ENCODE assay signal across 8 cellular contexts in the genomic region with DNA sequence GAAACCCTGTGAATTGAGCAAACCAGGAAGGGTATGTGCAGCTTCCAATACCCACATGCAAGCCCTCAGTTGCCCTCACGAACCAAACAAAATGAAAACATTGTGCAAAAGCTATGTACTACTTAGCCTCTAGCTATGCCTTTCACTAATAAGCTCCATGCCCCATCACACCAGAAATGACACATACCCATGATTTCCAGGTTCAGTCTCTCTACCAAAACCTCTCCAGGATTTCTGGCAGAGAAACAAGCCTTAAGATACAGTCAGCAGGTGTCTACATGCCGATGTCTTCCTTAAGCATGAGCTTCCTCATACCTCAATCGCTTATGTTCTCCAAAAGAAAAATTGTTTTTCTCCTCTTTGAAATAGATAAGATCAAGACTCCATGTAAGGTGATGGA.
"Had no signal": no experiment of that assay in that cellular context is flagged by ENCODE, and none has a peak within 500 bp of the region (broad histone marks: within the 10 kb centered on the region; RNA-seq: fewer than 3 reads in every experiment).

No MANE protein-coding gene starts in this region.

- ATAC-seq: GM12878 had no signal

- DNase-seq: GDM1, GF-D8 had no signal

- H3K4me3 ChIP-seq: GM12878 had no signal

- FAIRE-seq: G401.6, GM12878, GM12891, GM12892, GM18507, GM19239 had no signal
